ENCODE assay signal across 8 cellular contexts in genomic region chr22:26367402-26368245, GRCh38.
DNase-seq lines count a peak whose midpoint lies in the region; ATAC-seq and TF ChIP-seq lines count a peak whose summit lies in the region.

No MANE protein-coding gene starts in this region.

- H3K4me1 ChIP-seq in PC-3 (ENCODE audit: insufficient read depth, low read length) = no peaks in the 10 kb centered on the region

- intact Hi-C loops in PC-3 (cut with micrococcal nuclease) = no loop called here

- no peaks in the 10 kb centered on the region for H3F3A ChIP-seq in PC-3 (ENCODE audit: low read length, unreplicated experiment)

- H3K27ac ChIP-seq in PC-3 (ENCODE audit: low read length) = no peak overlapping the region

- POLR2A ChIA-PET in PC-3 (lab: Charles Lee; ENCODE audit: unreplicated experiment) = interaction anchor here (0.7 kb wide), 1 partner anchor 585 kb away, joined by 3 read pairs; no protein-coding TSS in a partner anchor

- H3K9me2 ChIP-seq in PC-3 (replicated peaks; ENCODE audit: low read length) = no peaks in the 10 kb centered on the region

- no peaks in the 10 kb centered on the region for H4K20me1 ChIP-seq in PC-3 (ENCODE audit: low read length)

- H3K4me2 ChIP-seq in PC-3 (ENCODE audit: low read length) = no peak overlapping the region

- ATAC-seq in PC-3 (peak; percentile 38; the same call in 1 of the 2 replicates), HG02938 (IDR thresholded peaks at IDR 0.05; ENCODE audit: unreplicated experiment) (no peak)

- CTCF ChIA-PET in PC-3 (lab: Charles Lee) = no interaction called here

- DNase-seq in AML-193 (lab: John Stamatoyannopoulos, UW) (peak; percentile 32 to 47), H4 (ENCODE audit: low spot score) (peak; percentile 17), PC-3 (peak; percentile 68), fibroblast of villous mesenchyme (ENCODE audit: low read depth) (peak; percentile 38), renal cortical epithelial cell (ENCODE audit: low read depth) (peak; percentile 41), mesenteric fat pad (ENCODE audit: low spot score) (no peak)
- DNase-seq in activated T-cell treated with anti-CD3 and anti-CD28 coated beads, Interleukin-2, amount 50 U/mL, for 48 hours = peak; percentile 72 to 75

- H3K9me3 ChIP-seq in PC-3 (ENCODE audit: low read length) = no peaks in the 10 kb centered on the region

- H2AFZ ChIP-seq in PC-3 (ENCODE audit: low read length) = no peak overlapping the region

- H3K4me3 ChIP-seq in PC-3 (ENCODE audit: low read length) = no peak overlapping the region
- no peak overlapping the region for H3K4me3 ChIP-seq in fibroblast of villous mesenchyme (ENCODE audit: low read depth, low read length)

- BruUV-seq in PC-3 (replicated peaks; lab: Mats Ljungman, UMichigan) = no TSS peak

- H3K36me3 ChIP-seq in PC-3 (ENCODE audit: low read depth, low read length) = no peaks in the 10 kb centered on the region

- H3K9ac ChIP-seq in PC-3 (ENCODE audit: low read length) = no peak overlapping the region

- no peaks in the 10 kb centered on the region for H3K79me2 ChIP-seq in PC-3 (ENCODE audit: low read length)

- H3K27me3 ChIP-seq in PC-3 (ENCODE audit: low read length) = peaks cover 18% of the 10 kb centered on the region; the same call in 1 of the 2 replicates

- TF ChIP-seq CTCF in PC-3 (conservative IDR thresholded peaks at IDR 0.05; ENCODE audit: low read depth, low read length) (peak; percentile 89), fibroblast of villous mesenchyme (IDR thresholded peaks at IDR 0.05; ENCODE audit: insufficient read depth, low read depth, low read length) (peak; percentile 80)
